ENCODE assay signal across 24 cellular contexts in the genomic region with DNA sequence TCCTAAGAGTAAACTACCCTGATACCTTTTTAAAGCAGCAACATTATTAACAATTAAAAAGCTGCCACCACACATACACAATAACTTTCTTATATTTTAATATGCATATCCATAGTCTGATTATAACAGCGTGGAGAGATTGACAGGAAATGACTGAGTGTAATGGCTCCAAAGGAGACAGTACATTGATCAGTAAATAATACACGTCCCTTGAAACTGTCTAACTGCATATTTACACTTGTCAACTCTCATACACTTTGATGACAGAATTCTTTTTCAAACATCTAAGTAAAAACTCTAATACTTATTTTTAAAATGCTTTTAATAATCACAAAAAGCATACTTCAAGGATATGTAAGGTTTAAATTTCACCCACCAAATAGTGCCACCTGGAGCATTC.
DNase-seq lines count a peak whose midpoint lies in the region; ATAC-seq, FAIRE-seq and TF ChIP-seq lines count a peak whose summit lies in the region.
"Had no signal": no experiment of that assay in that cellular context is flagged by ENCODE, and none has a peak within 500 bp of the region (broad histone marks: within the 10 kb centered on the region; RNA-seq: fewer than 3 reads in every experiment).

No MANE protein-coding gene starts in this region.

- peak; percentile 49 for FAIRE-seq in A549 (lab: Jason Lieb, UNC)

- peaks cover 91% of the 10 kb centered on the region for H3K4me1 Mint-ChIP-seq in activated CD4-positive, alpha-beta T cell treated with anti-CD3 and anti-CD28 coated beads for 36 hours
- H3K4me1 Mint-ChIP-seq in activated naive CD8-positive, alpha-beta T cell treated with anti-CD3 and anti-CD28 coated beads, Interleukin-2, amount 50 U/mL, for 24 hours: peaks cover 95% of the 10 kb centered on the region

- CTCF ChIA-PET in activated CD4-positive, alpha-beta T cell treated with anti-CD3 and anti-CD28 coated beads for 36 hours (lab: Charles Lee): no interaction called here
- CTCF ChIA-PET in A549 (lab: Yijun Ruan, JAX): interaction anchor here (0.8 kb wide), 1 partner anchor 9 kb away, joined by 3 read pairs; no protein-coding TSS in a partner anchor
- CTCF ChIA-PET in mammary epithelial cell (lab: Charles Lee; ENCODE audit: low non-redundant PET): no interaction called here

- ATAC-seq in activated CD4-positive, alpha-beta T cell treated with anti-CD3 and anti-CD28 coated beads for 36 hours: no peak
- ATAC-seq in A549 (no peak), GM18873 (IDR thresholded peaks at IDR 0.05; ENCODE audit: low FRiP score, unreplicated experiment) (no peak), HG03045 (IDR thresholded peaks at IDR 0.05; ENCODE audit: unreplicated experiment) (no peak)
- ATAC-seq in activated naive CD8-positive, alpha-beta T cell treated with anti-CD3 and anti-CD28 coated beads, Interleukin-2, amount 50 U/mL, for 24 hours: no peak
- ATAC-seq: Right ventricle myocardium inferior had no signal

- TF ChIP-seq RAD21 in A549 (conservative IDR thresholded peaks at IDR 0.05 in 1 of 2, IDR thresholded peaks at IDR 0.05 in 1 of 2): no peak

- 87% methylated on average over 2 of the region's 2 CpGs for WGBS in A549 (ENCODE audit: missing lambda C conversion rate)
- WGBS in mammary epithelial cell (ENCODE audit: low coverage, missing lambda C conversion rate): 94% methylated on average over 2 of the region's 2 CpGs

- H2AFZ ChIP-seq in OCI-LY3 (ENCODE audit: low read depth, low read length) (no peak overlapping the region), mammary epithelial cell (ENCODE audit: low read depth, low read length) (no peak overlapping the region)

- H3K4me3 ChIP-seq in A549: no peak overlapping the region
- no peak overlapping the region for H3K4me3 ChIP-seq in OCI-LY3 (ENCODE audit: low read length)
- H3K4me3 ChIP-seq in mammary epithelial cell (replicated peaks in 1 of 3; ENCODE audit: insufficient read depth in 1 of 3, low read depth in 2 of 3, low read length in 3 of 3): no peak overlapping the region
- H3K4me3 ChIP-seq: SJSA1 had no signal

- H3K9ac ChIP-seq in OCI-LY3 (ENCODE audit: low read length): no peak overlapping the region
- H3K9ac ChIP-seq in mammary epithelial cell (ENCODE audit: insufficient read depth, low read length): no peak overlapping the region
- H3K9ac ChIP-seq: KMS-11 had no signal

- H3K79me2 ChIP-seq in OCI-LY3 (ENCODE audit: low read length): no peaks in the 10 kb centered on the region
- H3K79me2 ChIP-seq in mammary epithelial cell (ENCODE audit: insufficient read depth, low read length): no peaks in the 10 kb centered on the region

- H3K9me3 Mint-ChIP-seq in activated CD4-positive, alpha-beta T cell treated with anti-CD3 and anti-CD28 coated beads for 36 hours (ENCODE audit: low read depth): no peaks in the 10 kb centered on the region
- H3K9me3 Mint-ChIP-seq in activated naive CD8-positive, alpha-beta T cell treated with anti-CD3 and anti-CD28 coated beads, Interleukin-2, amount 50 U/mL, for 24 hours: no peaks in the 10 kb centered on the region

- peaks cover 3% of the 10 kb centered on the region for H3K36me3 Mint-ChIP-seq in activated CD4-positive, alpha-beta T cell treated with anti-CD3 and anti-CD28 coated beads for 36 hours (ENCODE audit: low read depth)
- H3K36me3 Mint-ChIP-seq in activated naive CD8-positive, alpha-beta T cell treated with anti-CD3 and anti-CD28 coated beads, Interleukin-2, amount 50 U/mL, for 24 hours (ENCODE audit: low read depth): peaks cover 9% of the 10 kb centered on the region

- POLR2A ChIA-PET in activated CD4-positive, alpha-beta T cell treated with anti-CD3 and anti-CD28 coated beads for 36 hours (lab: Charles Lee): interaction anchor here (0.6 kb wide), 1 partner anchor 355 kb away, joined by 3 read pairs; no protein-coding TSS in a partner anchor
- POLR2A ChIA-PET in A549 (lab: Yijun Ruan, JAX): no interaction called here

- H3K36me3 ChIP-seq in OCI-LY3 (replicated peaks; ENCODE audit: low read depth, low read length) (no peaks in the 10 kb centered on the region), mammary epithelial cell (ENCODE audit: insufficient read depth, low read length) (no peaks in the 10 kb centered on the region)
- H3K36me3 ChIP-seq: SJSA1 had no signal

- no peak overlapping the region for H3K4me2 ChIP-seq in A549
- no peak overlapping the region for H3K4me2 ChIP-seq in OCI-LY3 (ENCODE audit: low read length)
- H3K4me2 ChIP-seq in mammary epithelial cell (ENCODE audit: insufficient read depth, low read depth, low read length): no peak overlapping the region
- H3K4me2 ChIP-seq: KMS-11 had no signal

- no peak for TF ChIP-seq EP300 in A549 (IDR thresholded peaks at IDR 0.05)

- no peak for TF ChIP-seq CTCF in A549 (IDR thresholded peaks at IDR 0.05)
- TF ChIP-seq CTCF in OCI-LY3 (IDR thresholded peaks at IDR 0.05; ENCODE audit: low read depth, low read length): 0 out of 2 replicates have a peak, but pooled peaks have one; percentile 3
- TF ChIP-seq CTCF in mammary epithelial cell (conservative IDR thresholded peaks at IDR 0.05 in 1 of 2, IDR thresholded peaks at IDR 0.05 in 1 of 2; ENCODE audit: extremely low read depth in 1 of 2, insufficient read depth in 1 of 2, low read depth in 1 of 2, low read length in 2 of 2): no peak

- peak overlapping the region; percentile 31 for H3K27ac Mint-ChIP-seq in activated CD4-positive, alpha-beta T cell treated with anti-CD3 and anti-CD28 coated beads for 36 hours
- peak overlapping the region; percentile 95 for H3K27ac Mint-ChIP-seq in activated naive CD8-positive, alpha-beta T cell treated with anti-CD3 and anti-CD28 coated beads, Interleukin-2, amount 50 U/mL, for 24 hours

- no peak overlapping the region for H3K4me3 Mint-ChIP-seq in activated CD4-positive, alpha-beta T cell treated with anti-CD3 and anti-CD28 coated beads for 36 hours
- H3K4me3 Mint-ChIP-seq in activated naive CD8-positive, alpha-beta T cell treated with anti-CD3 and anti-CD28 coated beads, Interleukin-2, amount 50 U/mL, for 24 hours: no peak overlapping the region

- H4K20me1 ChIP-seq in OCI-LY3 (ENCODE audit: insufficient read depth, low read length) (no peaks in the 10 kb centered on the region), mammary epithelial cell (ENCODE audit: insufficient read depth, low read length) (no peaks in the 10 kb centered on the region)

- in situ Hi-C loops in mammary epithelial cell (cut with MboI; ENCODE audit: low sequenced_read_pairs in 2 of 2): no loop called here

- dilution Hi-C loops in mammary epithelial cell (cut with HindIII; ENCODE audit: low sequenced_read_pairs): no loop called here

- BruUV-seq in mammary epithelial cell (replicated peaks; lab: Mats Ljungman, UMichigan): no TSS peak

- H3K4me1 ChIP-seq in A549 (no peaks in the 10 kb centered on the region), OCI-LY3 (ENCODE audit: low read length) (peaks cover 9% of the 10 kb centered on the region), mammary epithelial cell (ENCODE audit: insufficient read depth, low read length) (no peaks in the 10 kb centered on the region)
- H3K4me1 ChIP-seq: SJSA1 had no signal

- TF ChIP-seq POLR2A in A549 (IDR thresholded peaks at IDR 0.05; ENCODE audit: low read length): no peak

- intact Hi-C loops in activated CD4-positive, alpha-beta T cell treated with anti-CD3 and anti-CD28 coated beads for 36 hours (cut with DNase I, micrococcal nuclease): no loop called here
- intact Hi-C loops in mammary epithelial cell (cut with micrococcal nuclease): no loop called here

- no peaks in the 10 kb centered on the region for H3K27me3 ChIP-seq in OCI-LY3 (ENCODE audit: low read depth, low read length)
- H3K27me3 ChIP-seq in mammary epithelial cell (ENCODE audit: insufficient read depth, low read length): no peaks in the 10 kb centered on the region
- H3K27me3 ChIP-seq: SJSA1 had no signal

- H3K9me3 ChIP-seq in A549: no peaks in the 10 kb centered on the region
- H3K9me3 ChIP-seq in OCI-LY3 (ENCODE audit: insufficient read depth, low read length): no peaks in the 10 kb centered on the region
- no peaks in the 10 kb centered on the region for H3K9me3 ChIP-seq in mammary epithelial cell (replicated peaks; ENCODE audit: insufficient read depth, low read length)
- H3K9me3 ChIP-seq: SJSA1 had no signal

- no peak for DNase-seq in activated CD4-positive, alpha-beta T cell treated with anti-CD3 and anti-CD28 coated beads for 36 hours
- no peak for DNase-seq in activated CD4-positive, alpha-beta T cell treated with anti-CD3 and anti-CD28 coated beads, Interleukin-2, amount 50 U/mL, for 4 hours
- DNase-seq in A549 (ENCODE audit: low read depth in 1 of 2, low spot score in 1 of 2) (no peak), mammary epithelial cell (no peak)
- no peak for DNase-seq in activated naive CD8-positive, alpha-beta T cell treated with anti-CD3 and anti-CD28 coated beads, Interleukin-2, amount 50 U/mL, for 24 hours
- DNase-seq: AML-193, COR-L47, DMS79, H7, IMR-90, NCI-H1105, NCI-H1694, NCI-H2081, NCI-H2171, NCI-H345, NCI-H524 had no signal

- no peak overlapping the region for H3K27ac ChIP-seq in A549
- no peak overlapping the region for H3K27ac ChIP-seq in OCI-LY3 (ENCODE audit: low read length)
- H3K27ac ChIP-seq in mammary epithelial cell (ENCODE audit: insufficient read depth, low read depth, low read length): no peak overlapping the region
- H3K27ac ChIP-seq: 22Rv1, C4-2B, KMS-11, SJSA1 had no signal

- H3K27me3 Mint-ChIP-seq in activated CD4-positive, alpha-beta T cell treated with anti-CD3 and anti-CD28 coated beads for 36 hours: no peaks in the 10 kb centered on the region
- H3K27me3 Mint-ChIP-seq in activated naive CD8-positive, alpha-beta T cell treated with anti-CD3 and anti-CD28 coated beads, Interleukin-2, amount 50 U/mL, for 24 hours: no peaks in the 10 kb centered on the region

TF ChIP-seq in A549, 52 proteins besides CTCF, POLR2A, EP300 and RAD21 (continues in another document):
- TF ChIP-seq GATA3 (IDR thresholded peaks at IDR 0.05; ENCODE audit: borderline replicate concordance): no peak
